ENCODE assay signal across 8 cellular contexts in genomic region chr11:86799680-86800075, GRCh38. TPM values are rescaled to one million over a fixed set of nuclear protein-coding genes. Genes with fewer than 3 reads are reported as not detected.
DNase-seq lines count a peak whose midpoint lies in the region; ATAC-seq, FAIRE-seq and TF ChIP-seq lines count a peak whose summit lies in the region.

No MANE protein-coding gene starts in this region.

- peaks cover 25% of the 10 kb centered on the region for H3K4me1 Mint-ChIP-seq in activated CD8-positive, alpha-beta T cell treated with anti-CD3 and anti-CD28 coated beads for 36 hours (ENCODE audit: low read depth)

- ATAC-seq in HCT116 (peak; percentile 5), sciatic nerve (peak; percentile 38), GM21717 (IDR thresholded peaks at IDR 0.05; ENCODE audit: unreplicated experiment) (no peak)
- no peak for ATAC-seq in activated CD8-positive, alpha-beta T cell treated with anti-CD3 and anti-CD28 coated beads for 36 hours

- H3K9me2 ChIP-seq in HCT116 (ENCODE audit: insufficient read depth), result no peaks in the 10 kb centered on the region
- no peaks in the 10 kb centered on the region for H3K9me2 ChIP-seq in OCI-LY7 (ENCODE audit: insufficient read depth, low read length)

- no peaks in the 10 kb centered on the region for H4K20me1 ChIP-seq in HCT116 (ENCODE audit: insufficient read depth)
- H4K20me1 ChIP-seq in OCI-LY7 (ENCODE audit: insufficient read depth, low read length), result no peaks in the 10 kb centered on the region

- DNase-seq in HCT116 (ENCODE audit: low read depth, low spot score) (no peak), left ventricle myocardium inferior (no peak), sciatic nerve (ENCODE audit: low spot score) (no peak), RCC 7860 (ENCODE audit: low spot score) (no peak), OCI-LY7 (ENCODE audit: low spot score) (no peak)
- no peak for DNase-seq in activated CD8-positive, alpha-beta T cell treated with anti-CD3 and anti-CD28 coated beads for 36 hours
- no peak for DNase-seq in stimulated activated CD4-positive, alpha-beta T cell treated with anti-CD3 and anti-CD28 coated beads, Interleukin-1b, Interleukin-23, amount 100 ng/mL, for 48 hours

- intact Hi-C loops in HCT116 (cut with micrococcal nuclease) (loop anchor here (5.0 kb wide), 3 partner anchors 57 to 192 kb away; no protein-coding TSS in a partner anchor), left ventricle myocardium inferior (cut with micrococcal nuclease) (loop anchor here (5.0 kb wide), 1 partner anchor 337 kb away; no protein-coding TSS in a partner anchor), sciatic nerve (cut with DNase I) (no loop called here), OCI-LY7 (cut with micrococcal nuclease; ENCODE audit: unreplicated experiment) (no loop called here)
- intact Hi-C loops in activated CD8-positive, alpha-beta T cell treated with anti-CD3 and anti-CD28 coated beads for 36 hours (cut with micrococcal nuclease), result no loop called here

- H3K79me2 ChIP-seq in HCT116 (ENCODE audit: insufficient read depth, low read length) (no peaks in the 10 kb centered on the region), OCI-LY7 (ENCODE audit: insufficient read depth, low read depth, low read length) (no peaks in the 10 kb centered on the region)

- H3K9me3 Mint-ChIP-seq in activated CD8-positive, alpha-beta T cell treated with anti-CD3 and anti-CD28 coated beads for 36 hours, result no peaks in the 10 kb centered on the region

- no peak overlapping the region for H3K27ac Mint-ChIP-seq in activated CD8-positive, alpha-beta T cell treated with anti-CD3 and anti-CD28 coated beads for 36 hours

- H3K4me2 ChIP-seq in HCT116 (ENCODE audit: low read length), result peak overlapping the region; percentile 88
- no peak overlapping the region for H3K4me2 ChIP-seq in OCI-LY7 (ENCODE audit: low read length)

- H3K4me3 ChIP-seq in HCT116 (replicated peaks in 1 of 2; ENCODE audit: low read depth in 1 of 2, low read length in 2 of 2) (peak overlapping the region; percentile 35 to 65), left ventricle myocardium inferior (peak overlapping the region; percentile 82), OCI-LY7 (ENCODE audit: low read depth, low read length, poor library complexity, severe bottlenecking) (no peak overlapping the region)

- FAIRE-seq in RCC 7860 (lab: Jason Lieb, UNC), result no peak

- BruUV-seq in HCT116 (replicated peaks; lab: Mats Ljungman, UMichigan) (no TSS peak), OCI-LY7 (replicated peaks; lab: Mats Ljungman, UMichigan) (no TSS peak)

- TF ChIP-seq POLR2A in HCT116 (IDR thresholded peaks at IDR 0.05; ENCODE audit: borderline replicate concordance, extremely low read depth, insufficient read depth, insufficient read length), result no peak

- peak; percentile 56 for TF ChIP-seq RAD21 in HCT116 (IDR thresholded peaks at IDR 0.05; ENCODE audit: low read depth)

- H3K36me3 Mint-ChIP-seq in activated CD8-positive, alpha-beta T cell treated with anti-CD3 and anti-CD28 coated beads for 36 hours (ENCODE audit: low read depth), result no peaks in the 10 kb centered on the region

- peak in 1 of 3 experiments; percentile 34; a peak in 1 of 6 replicates for TF ChIP-seq CTCF in HCT116 (IDR thresholded peaks at IDR 0.05 in 2 of 3, conservative IDR thresholded peaks at IDR 0.05 in 1 of 3; ENCODE audit: borderline replicate concordance in 1 of 3, insufficient read depth in 1 of 3, low read depth in 2 of 3, low read length in 2 of 3)
- TF ChIP-seq CTCF in activated CD8-positive, alpha-beta T cell treated with anti-CD3 and anti-CD28 coated beads for 36 hours (IDR thresholded peaks at IDR 0.05), result no peak
- TF ChIP-seq CTCF in left ventricle myocardium inferior (IDR thresholded peaks at IDR 0.05; ENCODE audit: borderline replicate concordance), result peak; percentile 24
- no peak for TF ChIP-seq CTCF in OCI-LY7 (conservative IDR thresholded peaks at IDR 0.05; ENCODE audit: low read length)

- H2AFZ ChIP-seq in HCT116 (ENCODE audit: low read depth, low read length, poor library complexity, severe bottlenecking) (peak overlapping the region; percentile 70), OCI-LY7 (ENCODE audit: low read length) (no peak overlapping the region)

- peak overlapping the region; percentile 41 for H3K4me3 Mint-ChIP-seq in activated CD8-positive, alpha-beta T cell treated with anti-CD3 and anti-CD28 coated beads for 36 hours

- H3K27me3 ChIP-seq in HCT116 (ENCODE audit: insufficient read depth, low read length), result peaks cover 7% of the 10 kb centered on the region
- no peaks in the 10 kb centered on the region for H3K27me3 ChIP-seq in left ventricle myocardium inferior (ENCODE audit: low read depth)

- H3K27ac ChIP-seq in HCT116 (ENCODE audit: low read depth, low read length) (no peak overlapping the region; the same call in 1 of the 2 replicates), left ventricle myocardium inferior (replicated peaks) (peak overlapping the region; percentile 59), OCI-LY7 (ENCODE audit: low read depth, low read length, poor library complexity, severe bottlenecking) (no peak overlapping the region)

- peak overlapping the region; percentile 64 for H3K9ac ChIP-seq in HCT116 (ENCODE audit: low read length)

- RAD21 ChIA-PET in HCT116 (lab: Charles Lee; ENCODE audit: low non-redundant PET in 1 of 2, low total read pairs in 2 of 2, uncharacterized antibody in 2 of 2, unreplicated experiment in 2 of 2), result no interaction called here

- H3K4me1 ChIP-seq in HCT116 (ENCODE audit: control insufficient read depth in 1 of 2, insufficient read depth in 2 of 2, low read length in 2 of 2) (peaks cover 3 to 37% of the 10 kb centered on the region in 2 experiments), left ventricle myocardium inferior (peaks cover 24% of the 10 kb centered on the region), OCI-LY7 (ENCODE audit: insufficient read depth, low read length, poor library complexity, severe bottlenecking) (no peaks in the 10 kb centered on the region)

- H3K9me3 ChIP-seq in HCT116 (ENCODE audit: control insufficient read depth in 1 of 2, insufficient read depth in 1 of 2, low read depth in 1 of 2, low read length in 2 of 2) (no peaks in the 10 kb centered on the region), left ventricle myocardium inferior (replicated peaks) (no peaks in the 10 kb centered on the region), OCI-LY7 (ENCODE audit: low read length) (no peaks in the 10 kb centered on the region)

- CTCF ChIA-PET in HCT116 (lab: Charles Lee), result interaction anchor here (0.9 to 1.4 kb wide), 3 partner anchors 191 to 193 kb away, joined by 3 to 8 read pairs (median 3); no protein-coding TSS in a partner anchor
- CTCF ChIA-PET in activated CD8-positive, alpha-beta T cell treated with anti-CD3 and anti-CD28 coated beads for 36 hours (lab: Charles Lee), result interaction anchor here (0.6 to 1.6 kb wide), 3 partner anchors 39 to 191 kb away, joined by 3 to 6 read pairs (median 4); no protein-coding TSS in a partner anchor
- CTCF ChIA-PET in OCI-LY7 (lab: Charles Lee; ENCODE audit: unreplicated experiment), result no interaction called here

- H3K27me3 Mint-ChIP-seq in activated CD8-positive, alpha-beta T cell treated with anti-CD3 and anti-CD28 coated beads for 36 hours, result peaks cover 48% of the 10 kb centered on the region

- H3K36me3 ChIP-seq in HCT116 (ENCODE audit: control insufficient read depth in 1 of 2, insufficient read depth in 2 of 2, low read length in 2 of 2) (no peaks in the 10 kb centered on the region), left ventricle myocardium inferior (no peaks in the 10 kb centered on the region), OCI-LY7 (ENCODE audit: insufficient read depth, low read length) (no peaks in the 10 kb centered on the region)

- POLR2A ChIA-PET in HCT116 (lab: Charles Lee) (interaction anchor here (0.6 kb wide), 1 partner anchor 236 kb away, joined by 4 read pairs; no protein-coding TSS in a partner anchor), OCI-LY7 (lab: Charles Lee) (no interaction called here)
- POLR2A ChIA-PET in activated CD8-positive, alpha-beta T cell treated with anti-CD3 and anti-CD28 coated beads for 36 hours (lab: Charles Lee), result no interaction called here

TF ChIP-seq in HCT116, 20 proteins besides CTCF, POLR2A, EP300 and RAD21:
- no peak for TF ChIP-seq SIN3A (IDR thresholded peaks at IDR 0.05; ENCODE audit: low read depth)
- TF ChIP-seq TCF7L2 (IDR thresholded peaks at IDR 0.05; ENCODE audit: borderline replicate concordance, extremely low read depth, insufficient read depth, insufficient read length), result no peak

RNA-seq across cellular contexts. Expression of gene PRSS23, which starts 0.7 kb away (rescaled TPM):
- total RNA-seq in HCT116 (2021; ENCODE audit: unreplicated experiment) (3.8 TPM), left ventricle myocardium inferior (6.5 TPM), sciatic nerve (28.6 TPM), OCI-LY7 (2022) (not detected in 2 replicates)
- 1.6 and 2.0 TPM in 2 replicates for polyA plus RNA-seq in HCT116 (2012)
- total RNA-seq in activated CD8-positive, alpha-beta T cell treated with anti-CD3 and anti-CD28 coated beads for 36 hours, result 1 to 10 TPM; 1.4 to 2.3 TPM
- not detected in 2 replicates for total RNA-seq in OCI-LY7 (2014; rRNA removed; shearing (Covaris generic))

Comparison
In these comparisons a context has a peak if more than half of its experiments do, and no peak if none do; other contexts are left out.
1. ATAC-seq: peak in HCT116 (single experiment) and sciatic nerve (single experiment); none in activated CD8-positive, alpha-beta T cell treated with anti-CD3 and anti-CD28 coated beads for 36 hours (single experiment) and GM21717 (single experiment).
2. intact Hi-C loops: an anchor here in HCT116 (5.0 kb wide) and left ventricle myocardium inferior (5.0 kb wide); none called in activated CD8-positive, alpha-beta T cell treated with anti-CD3 and anti-CD28 coated beads for 36 hours, sciatic nerve and OCI-LY7.